Comparison of ENCODE assay signal across 22 cellular contexts in the genomic region with DNA sequence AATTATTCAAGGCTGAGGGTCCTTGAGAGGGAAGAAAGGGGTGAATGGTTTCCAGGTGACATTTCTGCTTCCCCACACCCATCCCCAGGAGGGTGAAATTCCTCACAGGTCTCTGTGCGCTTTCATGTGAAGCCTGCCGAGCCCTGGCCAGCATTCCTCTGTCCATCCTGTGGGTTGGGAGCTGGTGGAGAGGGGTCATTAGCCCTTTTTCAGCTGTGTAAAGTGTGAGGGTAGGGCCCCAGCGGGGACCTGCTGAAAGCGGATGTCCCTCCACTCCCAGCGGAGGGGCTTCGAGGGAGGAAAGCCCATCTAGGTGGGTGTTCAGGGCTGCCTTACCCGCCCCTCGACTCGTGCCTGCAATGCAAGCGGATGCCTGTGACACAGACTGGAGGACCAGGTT. TPM values are rescaled to one million over a fixed set of nuclear protein-coding genes. Genes with fewer than 3 reads are reported as not detected.
"Had no signal": no experiment of that assay in that cellular context is flagged by ENCODE, and none has a peak within 500 bp of the region (broad histone marks: within the 10 kb centered on the region; RNA-seq: fewer than 3 reads in every experiment).

No MANE protein-coding gene starts in this region.

- H3K36me3 Mint-ChIP-seq: natural killer cell; stimulated activated memory B cell treated with anti-CD40 and anti-IgM and Interleukin-4, amounts not matched to agents 10 μg/mL and 1 μg/mL and 100 μg/mL, for 72 hours had no signal

- H3K9me3 ChIP-seq: body of pancreas, spleen, testis had no signal

- H3K27ac Mint-ChIP-seq: activated CD4-positive, alpha-beta T cell treated with anti-CD3 and anti-CD28 coated beads, Interleukin-2, amount 10 ng/mL, durations not matched to agents 24 days and 14 days; activated CD8-positive, alpha-beta T cell treated with anti-CD3 and anti-CD28 coated beads for 36 hours; activated T-helper 2 cell treated with anti-CD3 and anti-CD28 coated beads, Interferon-gamma antibody, Interleukin-2, Interleukin-4, amounts not matched to agents 10 μg/mL and 5 μg/mL and 100 μg/mL, durations not matched to agents 14 hours and 24 hours and 36 hours; natural killer cell; stimulated activated memory B cell treated with anti-CD40 and anti-IgM and Interleukin-4, amounts not matched to agents 10 μg/mL and 1 μg/mL and 100 μg/mL, for 72 hours; T-helper 2 cell treated with Interferon-gamma antibody and Interleukin-4, amounts not matched to agents 5 μg/mL and 100 μg/mL, for 36 hours had no signal

- H3K4me1 ChIP-seq: testis had no signal

- H3K27ac ChIP-seq: body of pancreas, dorsolateral prefrontal cortex, epithelial cell of prostate, spleen, testis had no signal

- H3K4me3 Mint-ChIP-seq: activated CD4-positive, alpha-beta T cell treated with anti-CD3 and anti-CD28 coated beads, Interleukin-2, amount 10 ng/mL, durations not matched to agents 24 days and 14 days; activated CD8-positive, alpha-beta T cell treated with anti-CD3 and anti-CD28 coated beads for 36 hours; natural killer cell; stimulated activated memory B cell treated with anti-CD40 and anti-IgM and Interleukin-4, amounts not matched to agents 10 μg/mL and 1 μg/mL and 100 μg/mL, for 72 hours; T-helper 2 cell treated with Interferon-gamma antibody and Interleukin-4, amounts not matched to agents 5 μg/mL and 100 μg/mL, for 36 hours had no signal

- H3K9me3 Mint-ChIP-seq: activated CD4-positive, alpha-beta T cell treated with anti-CD3 and anti-CD28 coated beads, Interleukin-2, amount 10 ng/mL, durations not matched to agents 24 days and 14 days; activated CD8-positive, alpha-beta T cell treated with anti-CD3 and anti-CD28 coated beads for 36 hours; activated T-helper 2 cell treated with anti-CD3 and anti-CD28 coated beads, Interferon-gamma antibody, Interleukin-2, Interleukin-4, amounts not matched to agents 10 μg/mL and 5 μg/mL and 100 μg/mL, durations not matched to agents 14 hours and 24 hours and 36 hours; natural killer cell; stimulated activated memory B cell treated with anti-CD40 and anti-IgM and Interleukin-4, amounts not matched to agents 10 μg/mL and 1 μg/mL and 100 μg/mL, for 72 hours; T-helper 2 cell treated with Interferon-gamma antibody and Interleukin-4, amounts not matched to agents 5 μg/mL and 100 μg/mL, for 36 hours had no signal

- H3K4me3 ChIP-seq: body of pancreas, dorsolateral prefrontal cortex, spleen, testis had no signal

- H3K36me3 ChIP-seq: spleen had no signal

- DNase-seq: activated CD4-positive, alpha-beta T cell treated with anti-CD3 and anti-CD28 coated beads, Interleukin-2, amount 10 ng/mL, durations not matched to agents 24 days and 14 days; activated CD4-positive, CD25-positive, alpha-beta regulatory T cell; activated CD8-positive, alpha-beta T cell treated with anti-CD3 and anti-CD28 coated beads for 36 hours; activated naive CD4-positive, alpha-beta T cell treated with Interleukin-2 at 50 U/mL for 16 hours; activated T-cell treated with anti-CD3 and anti-CD28 coated beads, Interleukin-2, amount 50 U/mL, for 1 hour; body of pancreas; central memory CD4-positive, alpha-beta T cell; dorsolateral prefrontal cortex; foreskin fibroblast; hippocampal formation; kidney glomerular epithelial cell; mesenchymal stem cell; natural killer cell; nucleus accumbens; spleen; stimulated activated CD4-positive, alpha-beta T cell treated with anti-CD3 and anti-CD28 coated beads, Interleukin-4, amount 100 ng/mL, for 4 hours; testis had no signal

- H3K27me3 ChIP-seq: body of pancreas, testis had no signal

- ATAC-seq: activated CD8-positive, alpha-beta T cell treated with anti-CD3 and anti-CD28 coated beads for 36 hours; body of pancreas; natural killer cell; stimulated activated memory B cell treated with anti-CD40 and anti-IgM and Interleukin-4, amounts not matched to agents 10 μg/mL and 1 μg/mL and 100 μg/mL, for 72 hours had no signal

- H3K4me1 Mint-ChIP-seq: activated CD4-positive, alpha-beta T cell treated with anti-CD3 and anti-CD28 coated beads, Interleukin-2, amount 10 ng/mL, durations not matched to agents 24 days and 14 days; natural killer cell had no signal

RNA-seq across cellular contexts. Expression of gene DLX4, which starts 53.3 kb away (rescaled TPM):
- total RNA-seq: activated T-helper 2 cell treated with anti-CD3 and anti-CD28 coated beads, Interferon-gamma antibody, Interleukin-2, Interleukin-4, amounts not matched to agents 10 μg/mL and 5 μg/mL and 100 μg/mL, durations not matched to agents 14 hours and 24 hours and 36 hours; body of pancreas; glomerular endothelial cell had no signal
